ENCODE assay signal across 1 cellular context in the genomic region with DNA sequence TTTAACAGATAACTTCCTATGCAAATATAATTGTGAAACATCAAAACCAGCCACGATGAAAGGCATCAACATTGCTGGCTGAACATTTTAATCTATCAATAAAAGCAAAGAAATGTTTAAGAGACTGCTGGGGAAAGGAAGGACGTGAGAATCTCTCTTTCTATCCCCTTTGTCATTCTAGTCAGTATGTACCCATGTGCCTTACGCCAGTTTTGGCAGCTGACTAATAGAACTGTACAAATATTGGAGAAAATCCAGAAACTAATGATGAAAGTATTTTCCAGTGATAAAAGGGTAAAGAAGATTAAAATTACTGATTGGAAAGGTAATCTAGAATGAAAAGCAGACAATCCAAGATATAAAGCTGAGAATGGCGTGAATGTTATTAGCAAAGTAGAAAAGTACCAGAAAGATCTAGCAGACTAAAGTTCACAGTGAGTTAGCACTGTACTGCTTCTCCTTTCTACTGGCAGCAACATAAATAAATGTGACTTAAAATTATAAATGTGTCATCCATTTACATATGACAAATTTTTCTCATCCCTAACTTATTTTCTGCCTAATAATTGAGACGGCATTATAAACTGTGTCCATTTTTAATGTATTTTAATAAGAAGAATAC.
TF ChIP-seq lines count a peak whose summit lies in the region.

No MANE protein-coding gene starts in this region.

TF ChIP-seq in SK-N-SH, 30 proteins besides CTCF, POLR2A, EP300 and RAD21 (continued from another document):
- TF ChIP-seq NRF1 (IDR thresholded peaks at IDR 0.05; ENCODE audit: low read depth, low read length) (no peak), TEAD4 (IDR thresholded peaks at IDR 0.05; ENCODE audit: borderline replicate concordance, insufficient read depth) (no peak)
- TF ChIP-seq, protein P1, sequence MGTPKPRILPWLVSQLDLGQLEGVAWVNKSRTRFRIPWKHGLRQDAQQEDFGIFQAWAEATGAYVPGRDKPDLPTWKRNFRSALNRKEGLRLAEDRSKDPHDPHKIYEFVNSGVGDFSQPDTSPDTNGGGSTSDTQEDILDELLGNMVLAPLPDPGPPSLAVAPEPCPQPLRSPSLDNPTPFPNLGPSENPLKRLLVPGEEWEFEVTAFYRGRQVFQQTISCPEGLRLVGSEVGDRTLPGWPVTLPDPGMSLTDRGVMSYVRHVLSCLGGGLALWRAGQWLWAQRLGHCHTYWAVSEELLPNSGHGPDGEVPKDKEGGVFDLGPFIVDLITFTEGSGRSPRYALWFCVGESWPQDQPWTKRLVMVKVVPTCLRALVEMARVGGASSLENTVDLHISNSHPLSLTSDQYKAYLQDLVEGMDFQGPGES (IDR thresholded peaks at IDR 0.05; ENCODE audit: low read depth, low read length) = no peak
